In genomic region chr1:176617881-176618280, GRCh38 we compare ENCODE assay signal across 22 cellular contexts.
"Had no signal": no experiment of that assay in that cellular context is flagged by ENCODE, and none has a peak within 500 bp of the region (broad histone marks: within the 10 kb centered on the region; RNA-seq: fewer than 3 reads in every experiment).

No MANE protein-coding gene starts in this region.

- H3K4me1 Mint-ChIP-seq: activated CD4-positive, alpha-beta memory T cell treated with anti-CD3 and anti-CD28 coated beads, Interleukin-2, amount 10 ng/mL, durations not matched to agents 7 days and 5 days; activated CD4-positive, alpha-beta T cell treated with anti-CD3 and anti-CD28 coated beads, Interleukin-2, amount 10 ng/mL, durations not matched to agents 24 days and 14 days; activated naive CD8-positive, alpha-beta T cell treated with anti-CD3 and anti-CD28 coated beads, Interleukin-2, amount 50 U/mL, for 24 hours; brain; naive thymus-derived CD8-positive, alpha-beta T cell; neural progenitor cell had no signal

- H3K4me1 ChIP-seq: left ventricle myocardium inferior, neural progenitor cell, right atrium auricular region, thyroid gland had no signal

- H3K27me3 ChIP-seq: neural progenitor cell, right atrium auricular region, thyroid gland had no signal

- H3K4me3 Mint-ChIP-seq: activated CD4-positive, alpha-beta memory T cell treated with anti-CD3 and anti-CD28 coated beads, Interleukin-2, amount 10 ng/mL, durations not matched to agents 7 days and 5 days; activated CD4-positive, alpha-beta T cell treated with anti-CD3 and anti-CD28 coated beads, Interleukin-2, amount 10 ng/mL, durations not matched to agents 24 days and 14 days; activated naive CD8-positive, alpha-beta T cell treated with anti-CD3 and anti-CD28 coated beads, Interleukin-2, amount 50 U/mL, for 24 hours; brain; mesothelial cell of epicardium; naive thymus-derived CD8-positive, alpha-beta T cell; neural progenitor cell; stimulated activated naive CD8-positive, alpha-beta T cell treated with anti-CD3 and anti-CD28 coated beads, Interleukin-15, Interleukin-2, amounts not matched to agents 100 ng/mL and 50 ng/mL, for 24 hours had no signal

- DNase-seq: activated CD4-positive, alpha-beta memory T cell treated with anti-CD3 and anti-CD28 coated beads, Interleukin-2, amount 10 ng/mL, durations not matched to agents 7 days and 5 days; activated CD4-positive, alpha-beta T cell treated with anti-CD3 and anti-CD28 coated beads, Interleukin-2, amount 10 ng/mL, durations not matched to agents 24 days and 14 days; activated gamma-delta T cell; activated naive CD4-positive, alpha-beta T cell treated with anti-CD3 and anti-CD28 coated beads, Interleukin-2, amount 50 U/mL, for 16 hours; activated naive CD8-positive, alpha-beta T cell treated with anti-CD3 and anti-CD28 coated beads, Interleukin-2, amount 50 U/mL, for 24 hours; foreskin melanocyte; kidney glomerular epithelial cell; left ventricle myocardium inferior; naive thymus-derived CD8-positive, alpha-beta T cell; stimulated activated CD4-positive, alpha-beta T cell treated with anti-CD3 and anti-CD28 coated beads, Interleukin-12 subunit alpha, Interleukin-12 subunit beta, amount 100 ng/mL, for 4 hours; stimulated activated CD4-positive, alpha-beta T cell treated with anti-CD3 and anti-CD28 coated beads, Interleukin-4, amount 100 ng/mL, for 4 hours; substantia nigra; T-helper 2 cell; thyroid gland had no signal

- H3K4me3 ChIP-seq: left ventricle myocardium inferior, neural progenitor cell, right atrium auricular region, thyroid gland had no signal

- H3K27ac ChIP-seq: left ventricle myocardium inferior, neural progenitor cell, right atrium auricular region, thyroid gland, VCaP had no signal

- ATAC-seq: activated CD4-positive, CD25-positive, alpha-beta regulatory T cell treated with anti-CD3 and anti-CD28 coated beads, Interleukin-2, amount 50 U/mL, for 24 hours; activated naive CD8-positive, alpha-beta T cell treated with anti-CD3 and anti-CD28 coated beads, Interleukin-2, amount 50 U/mL, for 24 hours; naive thymus-derived CD8-positive, alpha-beta T cell had no signal

- H2AFZ ChIP-seq: neural progenitor cell had no signal

- H3K27ac Mint-ChIP-seq: activated CD4-positive, alpha-beta memory T cell treated with anti-CD3 and anti-CD28 coated beads, Interleukin-2, amount 10 ng/mL, durations not matched to agents 7 days and 5 days; activated CD4-positive, alpha-beta T cell treated with anti-CD3 and anti-CD28 coated beads, Interleukin-2, amount 10 ng/mL, durations not matched to agents 24 days and 14 days; activated naive CD8-positive, alpha-beta T cell treated with anti-CD3 and anti-CD28 coated beads, Interleukin-2, amount 50 U/mL, for 24 hours; brain; mesothelial cell of epicardium; naive thymus-derived CD8-positive, alpha-beta T cell; neural progenitor cell; progenitor cell of endocrine pancreas; stimulated activated naive CD8-positive, alpha-beta T cell treated with anti-CD3 and anti-CD28 coated beads, Interleukin-15, Interleukin-2, amounts not matched to agents 100 ng/mL and 50 ng/mL, for 24 hours had no signal

- H3K36me3 Mint-ChIP-seq: brain; mesothelial cell of epicardium; naive thymus-derived CD8-positive, alpha-beta T cell; neural progenitor cell had no signal

- H3K9me3 Mint-ChIP-seq: activated CD4-positive, alpha-beta memory T cell treated with anti-CD3 and anti-CD28 coated beads, Interleukin-2, amount 10 ng/mL, durations not matched to agents 7 days and 5 days; activated CD4-positive, alpha-beta T cell treated with anti-CD3 and anti-CD28 coated beads, Interleukin-2, amount 10 ng/mL, durations not matched to agents 24 days and 14 days; activated naive CD8-positive, alpha-beta T cell treated with anti-CD3 and anti-CD28 coated beads, Interleukin-2, amount 50 U/mL, for 24 hours; brain; neural progenitor cell; stimulated activated naive CD8-positive, alpha-beta T cell treated with anti-CD3 and anti-CD28 coated beads, Interleukin-15, Interleukin-2, amounts not matched to agents 100 ng/mL and 50 ng/mL, for 24 hours had no signal

- H3K36me3 ChIP-seq: left ventricle myocardium inferior, neural progenitor cell, right atrium auricular region, thyroid gland had no signal

- H3K27me3 Mint-ChIP-seq: activated CD4-positive, alpha-beta memory T cell treated with anti-CD3 and anti-CD28 coated beads, Interleukin-2, amount 10 ng/mL, durations not matched to agents 7 days and 5 days; activated CD4-positive, alpha-beta T cell treated with anti-CD3 and anti-CD28 coated beads, Interleukin-2, amount 10 ng/mL, durations not matched to agents 24 days and 14 days; activated naive CD8-positive, alpha-beta T cell treated with anti-CD3 and anti-CD28 coated beads, Interleukin-2, amount 50 U/mL, for 24 hours; progenitor cell of endocrine pancreas; stimulated activated naive CD8-positive, alpha-beta T cell treated with anti-CD3 and anti-CD28 coated beads, Interleukin-15, Interleukin-2, amounts not matched to agents 100 ng/mL and 50 ng/mL, for 24 hours had no signal

- H3K4me2 ChIP-seq: neural progenitor cell had no signal
